1 cellular context compared by ENCODE assay signal in the genomic region with DNA sequence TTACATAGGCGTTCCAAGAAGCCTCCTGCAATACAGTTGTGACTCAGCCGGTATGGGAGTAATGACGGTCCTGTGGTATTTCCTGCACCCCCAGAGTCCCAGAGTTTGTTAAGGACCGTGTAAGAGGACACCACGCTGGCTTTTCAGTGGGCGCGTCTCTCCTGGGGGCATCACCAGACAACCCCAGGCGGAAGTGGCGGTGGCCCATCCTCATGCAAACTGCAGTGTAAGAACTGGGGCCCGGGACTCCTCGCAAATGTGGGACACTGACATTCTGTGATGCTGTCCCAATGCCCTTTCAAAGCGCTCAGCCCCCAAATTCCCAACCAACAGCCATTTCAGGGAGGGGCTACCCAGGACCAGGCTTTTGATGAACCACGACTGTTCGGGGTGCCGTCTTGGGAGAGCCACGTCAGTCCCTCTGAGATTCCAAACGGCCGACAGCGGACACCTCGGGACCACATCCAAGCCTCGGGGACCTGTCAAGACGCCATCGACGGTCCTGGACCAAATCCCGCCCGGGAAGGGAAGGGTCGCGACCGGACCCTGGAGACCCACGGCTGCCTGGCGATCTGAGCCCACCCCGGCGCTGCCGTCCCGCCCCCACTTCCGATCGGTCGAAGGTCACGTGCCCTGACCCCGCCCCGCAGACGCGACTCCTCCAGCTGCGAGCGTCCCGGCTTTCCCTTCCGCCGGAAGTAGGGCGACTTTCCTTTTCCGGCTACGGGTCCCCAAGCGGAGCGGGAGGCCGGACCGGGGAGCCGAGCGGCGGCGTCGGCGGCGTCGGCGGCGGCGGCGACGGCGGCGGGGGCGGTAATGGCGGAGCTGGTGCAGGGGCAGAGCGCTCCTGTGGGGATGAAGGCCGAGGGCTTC.
TF ChIP-seq lines count a peak whose summit lies in the region.

A gene with protein sequence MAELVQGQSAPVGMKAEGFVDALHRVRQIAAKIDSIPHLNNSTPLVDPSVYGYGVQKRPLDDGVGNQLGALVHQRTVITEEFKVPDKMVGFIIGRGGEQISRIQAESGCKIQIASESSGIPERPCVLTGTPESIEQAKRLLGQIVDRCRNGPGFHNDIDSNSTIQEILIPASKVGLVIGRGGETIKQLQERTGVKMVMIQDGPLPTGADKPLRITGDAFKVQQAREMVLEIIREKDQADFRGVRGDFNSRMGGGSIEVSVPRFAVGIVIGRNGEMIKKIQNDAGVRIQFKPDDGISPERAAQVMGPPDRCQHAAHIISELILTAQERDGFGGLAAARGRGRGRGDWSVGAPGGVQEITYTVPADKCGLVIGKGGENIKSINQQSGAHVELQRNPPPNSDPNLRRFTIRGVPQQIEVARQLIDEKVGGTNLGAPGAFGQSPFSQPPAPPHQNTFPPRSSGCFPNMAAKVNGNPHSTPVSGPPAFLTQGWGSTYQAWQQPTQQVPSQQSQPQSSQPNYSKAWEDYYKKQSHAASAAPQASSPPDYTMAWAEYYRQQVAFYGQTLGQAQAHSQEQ (plus strand): TSS at position 713 of the 873 bp plus-strand sequence. CDS start 104 bp downstream, at position 817.

TF ChIP-seq in HepG2, 621 proteins besides CTCF, POLR2A, EP300 and RAD21 (continued from another document):
- 0 out of 2 replicates have a peak, but pooled peaks have one; percentile 32 for TF ChIP-seq BRD4 (CRISPR knock-in tag; IDR thresholded peaks at IDR 0.05)
- 0 out of 2 replicates have a peak, but pooled peaks have one; percentile 21 for TF ChIP-seq ZC3H13 (CRISPR knock-in tag; IDR thresholded peaks at IDR 0.05)
- TF ChIP-seq, protein P1, sequence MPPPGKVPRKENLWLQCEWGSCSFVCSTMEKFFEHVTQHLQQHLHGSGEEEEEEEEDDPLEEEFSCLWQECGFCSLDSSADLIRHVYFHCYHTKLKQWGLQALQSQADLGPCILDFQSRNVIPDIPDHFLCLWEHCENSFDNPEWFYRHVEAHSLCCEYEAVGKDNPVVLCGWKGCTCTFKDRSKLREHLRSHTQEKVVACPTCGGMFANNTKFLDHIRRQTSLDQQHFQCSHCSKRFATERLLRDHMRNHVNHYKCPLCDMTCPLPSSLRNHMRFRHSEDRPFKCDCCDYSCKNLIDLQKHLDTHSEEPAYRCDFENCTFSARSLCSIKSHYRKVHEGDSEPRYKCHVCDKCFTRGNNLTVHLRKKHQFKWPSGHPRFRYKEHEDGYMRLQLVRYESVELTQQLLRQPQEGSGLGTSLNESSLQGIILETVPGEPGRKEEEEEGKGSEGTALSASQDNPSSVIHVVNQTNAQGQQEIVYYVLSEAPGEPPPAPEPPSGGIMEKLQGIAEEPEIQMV (CRISPR knock-in tag; IDR thresholded peaks at IDR 0.05; ENCODE audit: low read depth) = 0 out of 2 replicates have a peak, but pooled peaks have one; percentile 13
- TF ChIP-seq ZNF44 (CRISPR knock-in tag; IDR thresholded peaks at IDR 0.05) = no peak
- TF ChIP-seq ZBTB20 (CRISPR knock-in tag; IDR thresholded peaks at IDR 0.05; ENCODE audit: borderline replicate concordance, low read depth) = no peak; the same call in 1 of the 2 replicates
- TF ChIP-seq ZNF703 (CRISPR knock-in tag; IDR thresholded peaks at IDR 0.05; ENCODE audit: borderline replicate concordance) = 0 out of 2 replicates have a peak, but pooled peaks have one; percentile 28
- peak; percentile 43; the same call in 1 of the 2 replicates for TF ChIP-seq ZNF121 (CRISPR knock-in tag; IDR thresholded peaks at IDR 0.05)
- TF ChIP-seq ATF7-NPFF (CRISPR knock-in tag; IDR thresholded peaks at IDR 0.05; ENCODE audit: low read depth) = peak; percentile 24; the same call in 1 of the 2 replicates
- no peak for TF ChIP-seq MZF1 (CRISPR knock-in tag; IDR thresholded peaks at IDR 0.05; ENCODE audit: borderline replicate concordance)
- peak; percentile 97 for TF ChIP-seq HDAC1 (CRISPR knock-in tag; IDR thresholded peaks at IDR 0.05)
- peak; percentile 63 for TF ChIP-seq SRF (IDR thresholded peaks at IDR 0.05; ENCODE audit: low read depth, low read length)
- TF ChIP-seq MTF1 (CRISPR knock-in tag; IDR thresholded peaks at IDR 0.05) = no peak
- peak; percentile 40; the same call in 1 of the 2 replicates for TF ChIP-seq CREM (IDR thresholded peaks at IDR 0.05)
- no peak for TF ChIP-seq CREM (CRISPR knock-in tag; IDR thresholded peaks at IDR 0.05)
- TF ChIP-seq ZNF430 (CRISPR knock-in tag; IDR thresholded peaks at IDR 0.05) = peak; percentile 58; the same call in 1 of the 2 replicates
- TF ChIP-seq ZNF138 (CRISPR knock-in tag; IDR thresholded peaks at IDR 0.05; ENCODE audit: low read depth) = 0 out of 2 replicates have a peak, but pooled peaks have one; percentile 11
- TF ChIP-seq ZMYM2 (CRISPR knock-in tag; IDR thresholded peaks at IDR 0.05) = no peak
- TF ChIP-seq ZNF501 (CRISPR knock-in tag; IDR thresholded peaks at IDR 0.05) = peak; percentile 73
- TF ChIP-seq, protein P2, sequence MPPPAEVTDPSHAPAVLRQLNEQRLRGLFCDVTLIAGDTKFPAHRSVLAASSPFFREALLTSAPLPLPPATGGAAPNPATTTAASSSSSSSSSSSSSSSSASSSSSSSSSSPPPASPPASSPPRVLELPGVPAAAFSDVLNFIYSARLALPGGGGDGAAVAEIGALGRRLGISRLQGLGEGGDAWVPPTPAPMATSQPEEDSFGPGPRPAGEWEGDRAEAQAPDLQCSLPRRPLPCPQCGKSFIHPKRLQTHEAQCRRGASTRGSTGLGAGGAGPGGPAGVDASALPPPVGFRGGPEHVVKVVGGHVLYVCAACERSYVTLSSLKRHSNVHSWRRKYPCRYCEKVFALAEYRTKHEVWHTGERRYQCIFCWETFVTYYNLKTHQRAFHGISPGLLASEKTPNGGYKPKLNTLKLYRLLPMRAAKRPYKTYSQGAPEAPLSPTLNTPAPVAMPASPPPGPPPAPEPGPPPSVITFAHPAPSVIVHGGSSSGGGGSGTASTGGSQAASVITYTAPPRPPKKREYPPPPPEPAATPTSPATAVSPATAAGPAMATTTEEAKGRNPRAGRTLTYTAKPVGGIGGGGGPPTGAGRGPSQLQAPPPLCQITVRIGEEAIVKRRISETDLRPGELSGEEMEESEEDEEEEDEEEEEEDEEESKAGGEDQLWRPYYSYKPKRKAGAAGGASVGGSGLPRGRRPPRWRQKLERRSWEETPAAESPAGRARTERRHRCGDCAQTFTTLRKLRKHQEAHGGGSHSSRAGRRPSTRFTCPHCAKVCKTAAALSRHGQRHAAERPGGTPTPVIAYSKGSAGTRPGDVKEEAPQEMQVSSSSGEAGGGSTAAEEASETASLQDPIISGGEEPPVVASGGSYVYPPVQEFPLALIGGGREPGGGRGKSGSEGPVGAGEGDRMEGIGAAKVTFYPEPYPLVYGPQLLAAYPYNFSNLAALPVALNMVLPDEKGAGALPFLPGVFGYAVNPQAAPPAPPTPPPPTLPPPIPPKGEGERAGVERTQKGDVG (CRISPR knock-in tag; IDR thresholded peaks at IDR 0.05; ENCODE audit: borderline replicate concordance) = no peak
- TF ChIP-seq, protein P3, sequence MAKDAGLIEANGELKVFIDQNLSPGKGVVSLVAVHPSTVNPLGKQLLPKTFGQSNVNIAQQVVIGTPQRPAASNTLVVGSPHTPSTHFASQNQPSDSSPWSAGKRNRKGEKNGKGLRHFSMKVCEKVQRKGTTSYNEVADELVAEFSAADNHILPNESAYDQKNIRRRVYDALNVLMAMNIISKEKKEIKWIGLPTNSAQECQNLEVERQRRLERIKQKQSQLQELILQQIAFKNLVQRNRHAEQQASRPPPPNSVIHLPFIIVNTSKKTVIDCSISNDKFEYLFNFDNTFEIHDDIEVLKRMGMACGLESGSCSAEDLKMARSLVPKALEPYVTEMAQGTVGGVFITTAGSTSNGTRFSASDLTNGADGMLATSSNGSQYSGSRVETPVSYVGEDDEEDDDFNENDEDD (CRISPR knock-in tag; IDR thresholded peaks at IDR 0.05; ENCODE audit: borderline replicate concordance) = peak; percentile 10; the same call in 1 of the 2 replicates
- TF ChIP-seq TGIF2 (CRISPR knock-in tag; IDR thresholded peaks at IDR 0.05) = 0 out of 2 replicates have a peak, but pooled peaks have one; percentile 61
- TF ChIP-seq, protein P4, sequence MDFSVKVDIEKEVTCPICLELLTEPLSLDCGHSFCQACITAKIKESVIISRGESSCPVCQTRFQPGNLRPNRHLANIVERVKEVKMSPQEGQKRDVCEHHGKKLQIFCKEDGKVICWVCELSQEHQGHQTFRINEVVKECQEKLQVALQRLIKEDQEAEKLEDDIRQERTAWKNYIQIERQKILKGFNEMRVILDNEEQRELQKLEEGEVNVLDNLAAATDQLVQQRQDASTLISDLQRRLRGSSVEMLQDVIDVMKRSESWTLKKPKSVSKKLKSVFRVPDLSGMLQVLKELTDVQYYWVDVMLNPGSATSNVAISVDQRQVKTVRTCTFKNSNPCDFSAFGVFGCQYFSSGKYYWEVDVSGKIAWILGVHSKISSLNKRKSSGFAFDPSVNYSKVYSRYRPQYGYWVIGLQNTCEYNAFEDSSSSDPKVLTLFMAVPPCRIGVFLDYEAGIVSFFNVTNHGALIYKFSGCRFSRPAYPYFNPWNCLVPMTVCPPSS (IDR thresholded peaks at IDR 0.05) = no peak
- TF ChIP-seq, protein P5, sequence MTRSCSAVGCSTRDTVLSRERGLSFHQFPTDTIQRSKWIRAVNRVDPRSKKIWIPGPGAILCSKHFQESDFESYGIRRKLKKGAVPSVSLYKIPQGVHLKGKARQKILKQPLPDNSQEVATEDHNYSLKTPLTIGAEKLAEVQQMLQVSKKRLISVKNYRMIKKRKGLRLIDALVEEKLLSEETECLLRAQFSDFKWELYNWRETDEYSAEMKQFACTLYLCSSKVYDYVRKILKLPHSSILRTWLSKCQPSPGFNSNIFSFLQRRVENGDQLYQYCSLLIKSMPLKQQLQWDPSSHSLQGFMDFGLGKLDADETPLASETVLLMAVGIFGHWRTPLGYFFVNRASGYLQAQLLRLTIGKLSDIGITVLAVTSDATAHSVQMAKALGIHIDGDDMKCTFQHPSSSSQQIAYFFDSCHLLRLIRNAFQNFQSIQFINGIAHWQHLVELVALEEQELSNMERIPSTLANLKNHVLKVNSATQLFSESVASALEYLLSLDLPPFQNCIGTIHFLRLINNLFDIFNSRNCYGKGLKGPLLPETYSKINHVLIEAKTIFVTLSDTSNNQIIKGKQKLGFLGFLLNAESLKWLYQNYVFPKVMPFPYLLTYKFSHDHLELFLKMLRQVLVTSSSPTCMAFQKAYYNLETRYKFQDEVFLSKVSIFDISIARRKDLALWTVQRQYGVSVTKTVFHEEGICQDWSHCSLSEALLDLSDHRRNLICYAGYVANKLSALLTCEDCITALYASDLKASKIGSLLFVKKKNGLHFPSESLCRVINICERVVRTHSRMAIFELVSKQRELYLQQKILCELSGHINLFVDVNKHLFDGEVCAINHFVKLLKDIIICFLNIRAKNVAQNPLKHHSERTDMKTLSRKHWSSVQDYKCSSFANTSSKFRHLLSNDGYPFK (CRISPR knock-in tag; IDR thresholded peaks at IDR 0.05; ENCODE audit: borderline replicate concordance) = peak; percentile 73; the same call in 1 of the 2 replicates
- no peak for TF ChIP-seq AKAP8 (CRISPR knock-in tag; IDR thresholded peaks at IDR 0.05)
